Comparison of ENCODE assay signal across 8 cellular contexts in genomic region chr11:44936527-44936926, GRCh38. TPM values are rescaled to one million over a fixed set of nuclear protein-coding genes. Genes with fewer than 3 reads are reported as not detected.
DNase-seq lines count a peak whose midpoint lies in the region; ATAC-seq and TF ChIP-seq lines count a peak whose summit lies in the region.

No MANE protein-coding gene starts in this region.

- H3K27me3 ChIP-seq in breast epithelium: no peaks in the 10 kb centered on the region
- H3K27me3 ChIP-seq in kidney epithelial cell (ENCODE audit: control insufficient read depth, insufficient read depth, low read length): peaks cover 2% of the 10 kb centered on the region

- TF ChIP-seq CTCF in VCaP (conservative IDR thresholded peaks at IDR 0.05) (peak; percentile 92), breast epithelium (IDR thresholded peaks at IDR 0.05) (peak; percentile 90 to 98 (median 96)), kidney epithelial cell (IDR thresholded peaks at IDR 0.05; ENCODE audit: insufficient read depth, low read length, poor library complexity, severe bottlenecking) (peak; percentile 90)

- H3K36me3 ChIP-seq in breast epithelium (no peaks in the 10 kb centered on the region), kidney epithelial cell (ENCODE audit: control insufficient read depth, insufficient read depth, low read length) (no peaks in the 10 kb centered on the region)

- H3K9me3 ChIP-seq in breast epithelium: no peaks in the 10 kb centered on the region

- no peak overlapping the region for H3K4me3 ChIP-seq in breast epithelium
- no peak overlapping the region for H3K4me3 ChIP-seq in kidney epithelial cell (ENCODE audit: low read depth, low read length)

- TF ChIP-seq POLR2A in breast epithelium (IDR thresholded peaks at IDR 0.05): no peak

- CTCF ChIA-PET in HEK293T (lab: Yijun Ruan, JAX): interaction anchor here (0.6 to 2.6 kb wide), 15 partner anchors 9 to 830 kb away, joined by 3 to 67 read pairs (median 6); no protein-coding TSS in a partner anchor

- H3K4me1 ChIP-seq in breast epithelium: no peaks in the 10 kb centered on the region

- H3K27ac ChIP-seq in VCaP (no peak overlapping the region), breast epithelium (no peak overlapping the region)

- intact Hi-C loops in breast epithelium (cut with DNase I; ENCODE audit: low total_unique reads): loop anchor here (10.0 kb wide), 1 partner anchor 398 kb away; no protein-coding TSS in a partner anchor

- no peak for ATAC-seq in HG03457 (IDR thresholded peaks at IDR 0.05; ENCODE audit: unreplicated experiment)

- DNase-seq in Daoy (ENCODE audit: low read depth): peak; percentile 72
- DNase-seq in HEK293T (ENCODE audit: extremely low spot score): peak; percentile 80
- peak; percentile 69 for DNase-seq in NCI-H2107 (lab: John Stamatoyannopoulos, UW)
- peak; percentile 76 to 86 for DNase-seq in breast epithelium (ENCODE audit: low spot score in 2 of 2)
- DNase-seq in kidney epithelial cell (ENCODE audit: low read depth): no peak
- peak; percentile 74 for DNase-seq in stimulated activated CD4-positive, alpha-beta T cell treated with anti-CD3 and anti-CD28 coated beads, Interleukin-2, amount 100 ng/mL, for 4 hours (ENCODE audit: low read depth)

- POLR2A ChIA-PET in HEK293T (lab: Yijun Ruan, JAX): no interaction called here

TF ChIP-seq in HEK293T, 16 proteins besides CTCF, POLR2A, EP300 and RAD21:
- TF ChIP-seq NFRKB (IDR thresholded peaks at IDR 0.05) (no peak), FOXK2 (IDR thresholded peaks at IDR 0.05) (no peak), ZNF384 (IDR thresholded peaks at IDR 0.05) (no peak), HDGF (IDR thresholded peaks at IDR 0.05; ENCODE audit: borderline replicate concordance) (no peak), FOXA1 (IDR thresholded peaks at IDR 0.05) (no peak), LEF1 (IDR thresholded peaks at IDR 0.05; ENCODE audit: borderline replicate concordance) (no peak), ARNT (IDR thresholded peaks at IDR 0.05) (no peak), BHLHE40 (IDR thresholded peaks at IDR 0.05; ENCODE audit: borderline replicate concordance) (no peak)

RNA-seq across cellular contexts. Expression of gene TP53I11, which starts 14.2 kb away (rescaled TPM):
- total RNA-seq in Daoy (2014; rRNA removed; shearing (Covaris generic)): 10.1 and 11.2 TPM in 2 replicates
- total RNA-seq in breast epithelium: 10 to 100 TPM; 30.7 to 91.1 (median 75.7) TPM
- 19.8 and 58.9 TPM in 2 replicates for total RNA-seq in kidney epithelial cell
